Comparison of ENCODE assay signal across 8 cellular contexts in genomic region chr2:241638063-241638660, GRCh38. TPM values are rescaled to one million over a fixed set of nuclear protein-coding genes. Genes with fewer than 3 reads are reported as not detected.
DNase-seq lines count a peak whose midpoint lies in the region; ATAC-seq and TF ChIP-seq lines count a peak whose summit lies in the region.

No MANE protein-coding gene starts in this region.

- H3K36me3 ChIP-seq in iPS DF 6.9 (ENCODE audit: control insufficient read depth, insufficient read depth, low read length) (peaks cover 5% of the 10 kb centered on the region), stomach smooth muscle (ENCODE audit: control insufficient read depth in 2 of 2, insufficient read depth in 2 of 2, low read length in 2 of 2) (peaks cover 5 to 6% of the 10 kb centered on the region in 2 donors)

- H3K27me3 Mint-ChIP-seq in WTC11 (ENCODE audit: low read depth) = no peaks in the 10 kb centered on the region

- peak; percentile 18 for DNase-seq in NOMO-1 treated with DMSO at 0.1 percent for 48 hours (lab: John Stamatoyannopoulos, UW; ENCODE audit: unreplicated experiment)
- no peak for DNase-seq in NOMO-1 treated with dmso at 0.1 percent for 144 hours (lab: John Stamatoyannopoulos, UW; ENCODE audit: unreplicated experiment)
- no peak for DNase-seq in WTC11 (ENCODE audit: low spot score)
- no peak for DNase-seq in iPS DF 6.9 (ENCODE audit: low read depth, low spot score)
- no peak for DNase-seq in NOMO-1 (lab: John Stamatoyannopoulos, UW; ENCODE audit: unreplicated experiment in 2 of 2)
- DNase-seq in GM10248 (ENCODE audit: extremely low spot score) = no peak

- H3K27ac Mint-ChIP-seq in WTC11 = peak overlapping the region; percentile 86

- H3K9me3 Mint-ChIP-seq in WTC11 = peaks cover 11% of the 10 kb centered on the region

- H3K4me1 Mint-ChIP-seq in WTC11 = peaks cover 33% of the 10 kb centered on the region

- TF ChIP-seq CTCF in WTC11 (IDR thresholded peaks at IDR 0.05) (no peak), GM10248 (IDR thresholded peaks at IDR 0.05; ENCODE audit: control extremely low read depth, extremely low read depth, low read depth, missing control alignments) (no peak)

- no CpG with 5 or more reads among the region's 27 CpGs for WGBS in iPS DF 6.9 (ENCODE audit: insufficient coverage, insufficient read length)

- POLR2A ChIA-PET in WTC11 (lab: Charles Lee) (no interaction called here), GM10248 (lab: Yijun Ruan, JAX) (interaction anchor here (0.9 kb wide), 1 partner anchor 54 kb away, joined by 4 read pairs; no protein-coding TSS in a partner anchor)

- ATAC-seq in WTC11 (no peak), HG02885 (IDR thresholded peaks at IDR 0.05; ENCODE audit: poor library complexity, unreplicated experiment) (no peak)

- peaks cover 26% of the 10 kb centered on the region for H3K36me3 Mint-ChIP-seq in WTC11

- H3K9ac ChIP-seq in stomach smooth muscle (ENCODE audit: low read length in 2 of 2) = peak overlapping the region; percentile 93 to 97

- peak overlapping the region; percentile 98; the same call in 1 of the 2 replicates for H3K4me3 ChIP-seq in iPS DF 6.9 (ENCODE audit: low read length)
- H3K4me3 ChIP-seq in stomach smooth muscle (ENCODE audit: low read length in 2 of 2) = peak overlapping the region; percentile 46 to 90

- H3K27ac ChIP-seq in iPS DF 6.9 (ENCODE audit: low read length) (no peak overlapping the region), stomach smooth muscle (ENCODE audit: low read length) (peak overlapping the region; percentile 93)

- no peaks in the 10 kb centered on the region for H3K9me3 ChIP-seq in iPS DF 6.9 (ENCODE audit: control insufficient read depth, insufficient read depth, low read length)
- H3K9me3 ChIP-seq in stomach smooth muscle (ENCODE audit: control insufficient read depth in 2 of 2, low read length in 2 of 2) = no peaks in the 10 kb centered on the region

- peak overlapping the region; percentile 86 for H3K4me3 Mint-ChIP-seq in WTC11

- H3K27me3 ChIP-seq in iPS DF 6.9 (ENCODE audit: control insufficient read depth, insufficient read depth, low read length) (no peaks in the 10 kb centered on the region), stomach smooth muscle (ENCODE audit: control insufficient read depth in 1 of 2, insufficient read depth in 2 of 2, low read length in 2 of 2) (no peaks in the 10 kb centered on the region)

- CTCF ChIA-PET in WTC11 (lab: Charles Lee) (interaction anchor here (1.8 kb wide), 1 partner anchor 21 kb away, joined by 5 read pairs; no protein-coding TSS in a partner anchor), GM10248 (lab: Yijun Ruan, JAX) (interaction anchor here (0.9 to 1.6 kb wide), 5 partner anchors 11 to 64 kb away, joined by 3 read pairs; partner anchors contain the start of genes DTYMK and ING5)

- 0 out of 2 replicates have a peak, but pooled peaks cover 1% of the 10 kb centered on the region for H3K4me1 ChIP-seq in iPS DF 6.9 (ENCODE audit: control insufficient read depth, insufficient read depth, low read length)
- peaks cover 50% of the 10 kb centered on the region for H3K4me1 ChIP-seq in stomach smooth muscle (ENCODE audit: control insufficient read depth, insufficient read depth, low read length)

TF ChIP-seq in WTC11, 78 proteins besides CTCF, POLR2A, EP300 and RAD21:
- no peak for TF ChIP-seq TP53 (CRISPR knock-in tag; IDR thresholded peaks at IDR 0.05)
- no peak for TF ChIP-seq STAT6 (CRISPR knock-in tag; conservative IDR thresholded peaks at IDR 0.05; ENCODE audit: low read depth)
- TF ChIP-seq SOX15 (CRISPR knock-in tag; IDR thresholded peaks at IDR 0.05) = no peak
- TF ChIP-seq ZNF532 (CRISPR knock-in tag; IDR thresholded peaks at IDR 0.05; ENCODE audit: borderline replicate concordance) = no peak
- no peak for TF ChIP-seq NR3C1 (CRISPR knock-in tag; conservative IDR thresholded peaks at IDR 0.05; ENCODE audit: low read depth)
- TF ChIP-seq SMAD3 (CRISPR knock-in tag; IDR thresholded peaks at IDR 0.05; ENCODE audit: borderline replicate concordance) = no peak
- TF ChIP-seq ATF6 (CRISPR knock-in tag; IDR thresholded peaks at IDR 0.05) = no peak
- TF ChIP-seq CBFB (CRISPR knock-in tag; IDR thresholded peaks at IDR 0.05; ENCODE audit: low read depth) = no peak
- TF ChIP-seq ERG (CRISPR knock-in tag; IDR thresholded peaks at IDR 0.05) = no peak

RNA-seq across cellular contexts. Expression of gene ATG4B, which starts 0.7 kb away (rescaled TPM):
- 113 to 133 TPM (median 127 TPM) in 3 replicates for total RNA-seq in WTC11 (2021)

RNA-seq across cellular contexts. Expression of gene THAP4, which starts 1.2 kb away (rescaled TPM):
- total RNA-seq in WTC11 (2021) = 72.6 to 88.6 TPM (median 78.0 TPM) in 3 replicates

RNA-seq across cellular contexts. Expression of gene DTYMK, which starts 48.5 kb away (rescaled TPM):
- total RNA-seq in WTC11 (2021) = 79.9 to 88.1 TPM (median 87.7 TPM) in 3 replicates
